2 cellular contexts compared by ENCODE assay signal in genomic region chr20:62068997-62069396, GRCh38.
TF ChIP-seq lines count a peak whose summit lies in the region.

No MANE protein-coding gene starts in this region.

TF ChIP-seq in HEK293, 187 proteins besides CTCF, POLR2A, EP300 and RAD21:
- TF ChIP-seq SCRT2 (tag by site-specific recombination; IDR thresholded peaks at IDR 0.05) = peak; percentile 83
- TF ChIP-seq ZNF596 (tag by site-specific recombination; IDR thresholded peaks at IDR 0.05) = no peak
- no peak for TF ChIP-seq ZNF23 (tag by site-specific recombination; IDR thresholded peaks at IDR 0.05; ENCODE audit: borderline replicate concordance)
- TF ChIP-seq KLF10 (tag by site-specific recombination; IDR thresholded peaks at IDR 0.05) = no peak
- TF ChIP-seq ZBTB10 (tag by site-specific recombination; IDR thresholded peaks at IDR 0.05) = no peak
- TF ChIP-seq ZNF37A (tag by site-specific recombination; IDR thresholded peaks at IDR 0.05) = no peak

TF ChIP-seq in K562, 482 proteins besides CTCF, POLR2A, EP300 and RAD21:
- no peak for TF ChIP-seq FOXA3 (CRISPR knock-in tag; conservative IDR thresholded peaks at IDR 0.05 in 1 of 2, IDR thresholded peaks at IDR 0.05 in 1 of 2)
- TF ChIP-seq KDM2B (CRISPR knock-in tag; IDR thresholded peaks at IDR 0.05) = no peak
- no peak for TF ChIP-seq SETDB1 (IDR thresholded peaks at IDR 0.05; ENCODE audit: low read length)
- TF ChIP-seq PBX2 (CRISPR knock-in tag; IDR thresholded peaks at IDR 0.05; ENCODE audit: low read depth) = no peak
- no peak for TF ChIP-seq PBX2 (tag; conservative IDR thresholded peaks at IDR 0.05; ENCODE audit: low read depth)
- TF ChIP-seq KLF1 (tag; IDR thresholded peaks at IDR 0.05) = no peak
- no peak for TF ChIP-seq BRF2 (IDR thresholded peaks at IDR 0.05; ENCODE audit: borderline replicate concordance, insufficient read depth, insufficient read length)
- TF ChIP-seq MLLT1 (IDR thresholded peaks at IDR 0.05) = no peak
- no peak for TF ChIP-seq NR2C2 (CRISPR knock-in tag; IDR thresholded peaks at IDR 0.05)
- no peak for TF ChIP-seq NR2C2 (tag; IDR thresholded peaks at IDR 0.05)
- no peak for TF ChIP-seq KHSRP (IDR thresholded peaks at IDR 0.05)
- no peak for TF ChIP-seq NCOA6 (IDR thresholded peaks at IDR 0.05)
- no peak for TF ChIP-seq MYNN (IDR thresholded peaks at IDR 0.05)
- TF ChIP-seq MYNN (CRISPR knock-in tag; IDR thresholded peaks at IDR 0.05) = no peak
- no peak for TF ChIP-seq RFX1 (IDR thresholded peaks at IDR 0.05)
- TF ChIP-seq ZNF592 (IDR thresholded peaks at IDR 0.05) = no peak
- no peak for TF ChIP-seq ZNF41 (CRISPR knock-in tag; conservative IDR thresholded peaks at IDR 0.05)
- no peak for TF ChIP-seq HOMEZ (CRISPR knock-in tag; IDR thresholded peaks at IDR 0.05)
- no peak for TF ChIP-seq ZNF79 (CRISPR knock-in tag; IDR thresholded peaks at IDR 0.05; ENCODE audit: low read depth)
- TF ChIP-seq NR3C1 (CRISPR knock-in tag; IDR thresholded peaks at IDR 0.05) = no peak
- TF ChIP-seq ETV5 (CRISPR knock-in tag; IDR thresholded peaks at IDR 0.05; ENCODE audit: low read depth) = no peak
- TF ChIP-seq PCBP2 (IDR thresholded peaks at IDR 0.05; ENCODE audit: low read depth, low read length, poor library complexity, severe bottlenecking) = no peak
- no peak for TF ChIP-seq ZNF512 (tag; IDR thresholded peaks at IDR 0.05)
